In the genomic region with DNA sequence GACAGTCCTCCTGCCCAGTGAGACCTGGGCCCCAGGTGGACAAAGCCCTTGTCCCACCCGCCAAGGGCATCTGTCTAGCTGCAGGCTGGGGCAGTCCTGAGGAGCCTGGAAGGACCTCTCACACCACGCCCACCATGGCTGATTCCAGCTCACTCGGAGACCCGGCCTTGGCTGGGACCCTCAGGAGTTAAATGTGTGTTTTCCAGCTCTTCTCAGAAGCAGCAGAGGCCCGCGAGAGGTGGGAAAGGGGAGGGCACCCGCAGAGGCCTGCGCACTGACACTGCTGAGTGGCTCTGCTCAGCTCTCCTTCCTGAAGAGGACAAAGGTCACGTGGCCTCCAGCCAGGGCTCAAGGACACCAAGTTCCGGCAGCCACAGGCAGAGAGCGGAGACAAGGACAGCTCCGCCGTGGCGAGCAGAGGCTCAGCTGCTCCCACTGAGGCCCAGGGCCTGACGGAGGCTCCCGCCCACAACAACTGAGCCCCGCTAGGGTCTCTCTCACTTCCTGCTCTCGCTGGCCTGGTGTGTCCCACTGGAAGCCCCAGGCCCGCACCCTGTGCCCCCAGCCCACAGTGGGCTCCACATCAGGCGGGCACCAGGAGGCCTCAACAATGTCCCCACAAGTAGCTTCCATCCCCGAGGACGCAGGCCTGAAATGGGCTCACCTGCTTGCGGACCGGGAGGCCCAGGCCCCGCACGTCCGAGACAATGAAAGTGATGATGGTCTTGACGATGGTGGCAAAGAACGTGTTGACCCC, we compare ENCODE assay signal across 1 cellular context.
TF ChIP-seq lines count a peak whose summit lies in the region.

No MANE protein-coding gene starts in this region.

TF ChIP-seq in HepG2, 621 proteins besides CTCF, POLR2A, EP300 and RAD21 (continued from another document and continues in another):
- 0 out of 2 replicates have a peak, but pooled peaks have one; percentile 39 for TF ChIP-seq IRF1 (CRISPR knock-in tag; IDR thresholded peaks at IDR 0.05; ENCODE audit: low read depth)
- no peak for TF ChIP-seq NONO (IDR thresholded peaks at IDR 0.05)
- peak; percentile 75 for TF ChIP-seq NONO (CRISPR knock-in tag; conservative IDR thresholded peaks at IDR 0.05)
- no peak; the same call in 1 of the 2 replicates for TF ChIP-seq ZNF317 (CRISPR knock-in tag; IDR thresholded peaks at IDR 0.05)
- TF ChIP-seq, protein P1, sequence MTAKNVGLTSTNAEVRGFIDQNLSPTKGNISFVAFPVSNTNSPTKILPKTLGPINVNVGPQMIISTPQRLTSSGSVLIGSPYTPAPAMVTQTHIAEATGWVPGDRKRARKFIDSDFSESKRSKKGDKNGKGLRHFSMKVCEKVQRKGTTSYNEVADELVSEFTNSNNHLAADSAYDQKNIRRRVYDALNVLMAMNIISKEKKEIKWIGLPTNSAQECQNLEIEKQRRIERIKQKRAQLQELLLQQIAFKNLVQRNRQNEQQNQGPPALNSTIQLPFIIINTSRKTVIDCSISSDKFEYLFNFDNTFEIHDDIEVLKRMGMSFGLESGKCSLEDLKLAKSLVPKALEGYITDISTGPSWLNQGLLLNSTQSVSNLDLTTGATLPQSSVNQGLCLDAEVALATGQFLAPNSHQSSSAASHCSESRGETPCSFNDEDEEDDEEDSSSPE (CRISPR knock-in tag; IDR thresholded peaks at IDR 0.05), result peak; percentile 57
- TF ChIP-seq ZMAT3 (CRISPR knock-in tag; conservative IDR thresholded peaks at IDR 0.05), result no peak
- no peak for TF ChIP-seq ZNF44 (CRISPR knock-in tag; IDR thresholded peaks at IDR 0.05)
- TF ChIP-seq, protein P2, sequence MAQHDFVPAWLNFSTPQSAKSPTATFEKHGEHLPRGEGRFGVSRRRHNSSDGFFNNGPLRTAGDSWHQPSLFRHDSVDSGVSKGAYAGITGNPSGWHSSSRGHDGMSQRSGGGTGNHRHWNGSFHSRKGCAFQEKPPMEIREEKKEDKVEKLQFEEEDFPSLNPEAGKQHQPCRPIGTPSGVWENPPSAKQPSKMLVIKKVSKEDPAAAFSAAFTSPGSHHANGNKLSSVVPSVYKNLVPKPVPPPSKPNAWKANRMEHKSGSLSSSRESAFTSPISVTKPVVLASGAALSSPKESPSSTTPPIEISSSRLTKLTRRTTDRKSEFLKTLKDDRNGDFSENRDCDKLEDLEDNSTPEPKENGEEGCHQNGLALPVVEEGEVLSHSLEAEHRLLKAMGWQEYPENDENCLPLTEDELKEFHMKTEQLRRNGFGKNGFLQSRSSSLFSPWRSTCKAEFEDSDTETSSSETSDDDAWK (CRISPR knock-in tag; IDR thresholded peaks at IDR 0.05), result no peak
- no peak for TF ChIP-seq TBP (CRISPR knock-in tag; IDR thresholded peaks at IDR 0.05)
- TF ChIP-seq EED (CRISPR knock-in tag; IDR thresholded peaks at IDR 0.05), result 0 out of 2 replicates have a peak, but pooled peaks have one; percentile 46
- TF ChIP-seq HES4 (CRISPR knock-in tag; IDR thresholded peaks at IDR 0.05; ENCODE audit: borderline replicate concordance), result peak; percentile 76; the same call in 1 of the 2 replicates
- peak; percentile 78 for TF ChIP-seq KAT8 (CRISPR knock-in tag; IDR thresholded peaks at IDR 0.05)
- TF ChIP-seq GATA4 (IDR thresholded peaks at IDR 0.05; ENCODE audit: borderline replicate concordance, low read depth), result no peak
- no peak for TF ChIP-seq ZKSCAN1 (IDR thresholded peaks at IDR 0.05; ENCODE audit: low read length)
- TF ChIP-seq ZNF280D (CRISPR knock-in tag; IDR thresholded peaks at IDR 0.05), result 0 out of 2 replicates have a peak, but pooled peaks have one; percentile 83
- no peak for TF ChIP-seq FOXM1 (CRISPR knock-in tag; IDR thresholded peaks at IDR 0.05)
- peak; percentile 66; the same call in 1 of the 2 replicates for TF ChIP-seq SOX5 (CRISPR knock-in tag; IDR thresholded peaks at IDR 0.05; ENCODE audit: borderline replicate concordance)
- no peak for TF ChIP-seq ATF7 (IDR thresholded peaks at IDR 0.05)
- TF ChIP-seq ATF7 (CRISPR knock-in tag; IDR thresholded peaks at IDR 0.05), result no peak; the same call in 1 of the 2 replicates
- no peak for TF ChIP-seq ZNF3 (CRISPR knock-in tag; IDR thresholded peaks at IDR 0.05)
- TF ChIP-seq ZNF274 (CRISPR knock-in tag; IDR thresholded peaks at IDR 0.05), result no peak
- peak; percentile 81; the same call in 1 of the 2 replicates for TF ChIP-seq ZGPAT (CRISPR knock-in tag; IDR thresholded peaks at IDR 0.05)
- TF ChIP-seq ZNF292 (CRISPR knock-in tag; IDR thresholded peaks at IDR 0.05; ENCODE audit: borderline replicate concordance, low read depth), result peak; percentile 43; the same call in 1 of the 2 replicates
- TF ChIP-seq, protein P3, sequence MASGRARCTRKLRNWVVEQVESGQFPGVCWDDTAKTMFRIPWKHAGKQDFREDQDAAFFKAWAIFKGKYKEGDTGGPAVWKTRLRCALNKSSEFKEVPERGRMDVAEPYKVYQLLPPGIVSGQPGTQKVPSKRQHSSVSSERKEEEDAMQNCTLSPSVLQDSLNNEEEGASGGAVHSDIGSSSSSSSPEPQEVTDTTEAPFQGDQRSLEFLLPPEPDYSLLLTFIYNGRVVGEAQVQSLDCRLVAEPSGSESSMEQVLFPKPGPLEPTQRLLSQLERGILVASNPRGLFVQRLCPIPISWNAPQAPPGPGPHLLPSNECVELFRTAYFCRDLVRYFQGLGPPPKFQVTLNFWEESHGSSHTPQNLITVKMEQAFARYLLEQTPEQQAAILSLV (CRISPR knock-in tag; IDR thresholded peaks at IDR 0.05; ENCODE audit: borderline replicate concordance), result peak; percentile 50; the same call in 1 of the 2 replicates
- no peak for TF ChIP-seq ZNF382 (CRISPR knock-in tag; IDR thresholded peaks at IDR 0.05; ENCODE audit: borderline replicate concordance)
- no peak; the same call in 1 of the 2 replicates for TF ChIP-seq ZNF792 (CRISPR knock-in tag; IDR thresholded peaks at IDR 0.05)
- no peak for TF ChIP-seq RNF2 (conservative IDR thresholded peaks at IDR 0.05; ENCODE audit: low read depth)
- peak; percentile 99 for TF ChIP-seq ESRRA (CRISPR knock-in tag; IDR thresholded peaks at IDR 0.05; ENCODE audit: low read depth)
- TF ChIP-seq SATB2 (CRISPR knock-in tag; IDR thresholded peaks at IDR 0.05), result no peak
- TF ChIP-seq KLF12 (CRISPR knock-in tag; IDR thresholded peaks at IDR 0.05; ENCODE audit: borderline replicate concordance), result no peak; the same call in 1 of the 2 replicates
- TF ChIP-seq ZSCAN30 (CRISPR knock-in tag; IDR thresholded peaks at IDR 0.05), result no peak
- peak; percentile 48; the same call in 1 of the 2 replicates for TF ChIP-seq ZMYM3 (CRISPR knock-in tag; IDR thresholded peaks at IDR 0.05)
- TF ChIP-seq NCOA2 (CRISPR knock-in tag; IDR thresholded peaks at IDR 0.05), result peak; percentile 66; the same call in 1 of the 2 replicates
- TF ChIP-seq ZKSCAN5 (CRISPR knock-in tag; IDR thresholded peaks at IDR 0.05), result no peak
- 0 out of 2 replicates have a peak, but pooled peaks have one; percentile 66 for TF ChIP-seq ZNF546 (CRISPR knock-in tag; conservative IDR thresholded peaks at IDR 0.05)
- no peak for TF ChIP-seq TIGD3 (CRISPR knock-in tag; IDR thresholded peaks at IDR 0.05; ENCODE audit: borderline replicate concordance)
- TF ChIP-seq, protein P4, sequence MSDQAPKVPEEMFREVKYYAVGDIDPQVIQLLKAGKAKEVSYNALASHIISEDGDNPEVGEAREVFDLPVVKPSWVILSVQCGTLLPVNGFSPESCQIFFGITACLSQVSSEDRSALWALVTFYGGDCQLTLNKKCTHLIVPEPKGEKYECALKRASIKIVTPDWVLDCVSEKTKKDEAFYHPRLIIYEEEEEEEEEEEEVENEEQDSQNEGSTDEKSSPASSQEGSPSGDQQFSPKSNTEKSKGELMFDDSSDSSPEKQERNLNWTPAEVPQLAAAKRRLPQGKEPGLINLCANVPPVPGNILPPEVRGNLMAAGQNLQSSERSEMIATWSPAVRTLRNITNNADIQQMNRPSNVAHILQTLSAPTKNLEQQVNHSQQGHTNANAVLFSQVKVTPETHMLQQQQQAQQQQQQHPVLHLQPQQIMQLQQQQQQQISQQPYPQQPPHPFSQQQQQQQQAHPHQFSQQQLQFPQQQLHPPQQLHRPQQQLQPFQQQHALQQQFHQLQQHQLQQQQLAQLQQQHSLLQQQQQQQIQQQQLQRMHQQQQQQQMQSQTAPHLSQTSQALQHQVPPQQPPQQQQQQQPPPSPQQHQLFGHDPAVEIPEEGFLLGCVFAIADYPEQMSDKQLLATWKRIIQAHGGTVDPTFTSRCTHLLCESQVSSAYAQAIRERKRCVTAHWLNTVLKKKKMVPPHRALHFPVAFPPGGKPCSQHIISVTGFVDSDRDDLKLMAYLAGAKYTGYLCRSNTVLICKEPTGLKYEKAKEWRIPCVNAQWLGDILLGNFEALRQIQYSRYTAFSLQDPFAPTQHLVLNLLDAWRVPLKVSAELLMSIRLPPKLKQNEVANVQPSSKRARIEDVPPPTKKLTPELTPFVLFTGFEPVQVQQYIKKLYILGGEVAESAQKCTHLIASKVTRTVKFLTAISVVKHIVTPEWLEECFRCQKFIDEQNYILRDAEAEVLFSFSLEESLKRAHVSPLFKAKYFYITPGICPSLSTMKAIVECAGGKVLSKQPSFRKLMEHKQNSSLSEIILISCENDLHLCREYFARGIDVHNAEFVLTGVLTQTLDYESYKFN (CRISPR knock-in tag; conservative IDR thresholded peaks at IDR 0.05), result peak; percentile 94
- TF ChIP-seq TEF (CRISPR knock-in tag; IDR thresholded peaks at IDR 0.05), result no peak
- TF ChIP-seq HHEX (CRISPR knock-in tag; IDR thresholded peaks at IDR 0.05), result no peak
- TF ChIP-seq, protein P5, sequence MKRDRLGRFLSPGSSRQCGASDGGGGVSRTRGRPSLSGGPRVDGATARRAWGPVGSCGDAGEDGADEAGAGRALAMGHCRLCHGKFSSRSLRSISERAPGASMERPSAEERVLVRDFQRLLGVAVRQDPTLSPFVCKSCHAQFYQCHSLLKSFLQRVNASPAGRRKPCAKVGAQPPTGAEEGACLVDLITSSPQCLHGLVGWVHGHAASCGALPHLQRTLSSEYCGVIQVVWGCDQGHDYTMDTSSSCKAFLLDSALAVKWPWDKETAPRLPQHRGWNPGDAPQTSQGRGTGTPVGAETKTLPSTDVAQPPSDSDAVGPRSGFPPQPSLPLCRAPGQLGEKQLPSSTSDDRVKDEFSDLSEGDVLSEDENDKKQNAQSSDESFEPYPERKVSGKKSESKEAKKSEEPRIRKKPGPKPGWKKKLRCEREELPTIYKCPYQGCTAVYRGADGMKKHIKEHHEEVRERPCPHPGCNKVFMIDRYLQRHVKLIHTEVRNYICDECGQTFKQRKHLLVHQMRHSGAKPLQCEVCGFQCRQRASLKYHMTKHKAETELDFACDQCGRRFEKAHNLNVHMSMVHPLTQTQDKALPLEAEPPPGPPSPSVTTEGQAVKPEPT (CRISPR knock-in tag; IDR thresholded peaks at IDR 0.05; ENCODE audit: low read depth), result peak; percentile 71; the same call in 1 of the 2 replicates
- peak; percentile 45; the same call in 1 of the 2 replicates for TF ChIP-seq ZNF232 (CRISPR knock-in tag; IDR thresholded peaks at IDR 0.05; ENCODE audit: borderline replicate concordance)
